2 cellular contexts compared by ENCODE assay signal in the genomic region with DNA sequence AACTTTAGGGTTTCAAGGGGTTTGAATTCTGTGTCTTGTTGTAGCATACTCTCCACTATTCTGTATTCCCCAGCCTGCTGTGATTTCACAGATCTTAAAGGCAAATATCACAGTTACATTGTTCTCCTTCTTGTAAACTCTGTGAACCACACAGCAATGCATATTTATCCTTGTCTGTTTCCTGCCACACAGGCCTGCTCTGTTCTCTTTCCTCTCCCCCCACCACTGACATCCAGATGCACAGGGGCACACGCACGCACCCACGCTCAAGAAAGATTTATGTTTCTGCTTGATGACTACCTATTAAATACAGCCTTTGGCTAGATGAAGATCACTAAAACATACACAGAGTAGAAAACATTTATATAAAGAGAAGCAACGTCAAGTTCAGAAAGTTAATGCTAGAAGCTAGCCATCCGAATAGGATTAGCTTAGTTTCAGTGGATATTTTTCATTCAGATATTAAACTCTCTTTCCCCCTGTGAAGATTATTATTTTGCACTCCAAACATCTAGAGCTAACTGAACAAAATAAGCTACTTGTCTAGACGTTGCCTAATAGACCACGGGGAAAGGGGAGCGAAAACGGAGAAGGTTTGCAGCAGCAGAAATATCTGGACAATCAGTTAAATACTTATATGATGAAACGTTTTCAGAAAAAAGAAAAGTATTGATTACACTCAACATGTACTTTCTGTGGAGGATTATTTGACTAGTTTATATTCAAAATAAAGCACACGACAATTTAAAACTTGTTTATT.
TF ChIP-seq lines count a peak whose summit lies in the region.

No MANE protein-coding gene starts in this region.

TF ChIP-seq in GM23338, 12 proteins besides CTCF, POLR2A, EP300 and RAD21 (continued from another document):
- no peak for TF ChIP-seq ZNF462 (CRISPR knock-in tag; IDR thresholded peaks at IDR 0.05)
TF ChIP-seq in GM23338: peak in this region for 0.

TF ChIP-seq in SK-N-SH treated with all-trans-retinoic acid at 6 μM for 48 hours, 23 proteins besides CTCF, POLR2A, EP300 and RAD21 (continued from another document):
- TF ChIP-seq TSHZ2 (CRISPR knock-in tag; IDR thresholded peaks at IDR 0.05): no peak
- no peak for TF ChIP-seq PATZ1 (CRISPR knock-in tag; IDR thresholded peaks at IDR 0.05; ENCODE audit: borderline replicate concordance)
- TF ChIP-seq, protein P1, sequence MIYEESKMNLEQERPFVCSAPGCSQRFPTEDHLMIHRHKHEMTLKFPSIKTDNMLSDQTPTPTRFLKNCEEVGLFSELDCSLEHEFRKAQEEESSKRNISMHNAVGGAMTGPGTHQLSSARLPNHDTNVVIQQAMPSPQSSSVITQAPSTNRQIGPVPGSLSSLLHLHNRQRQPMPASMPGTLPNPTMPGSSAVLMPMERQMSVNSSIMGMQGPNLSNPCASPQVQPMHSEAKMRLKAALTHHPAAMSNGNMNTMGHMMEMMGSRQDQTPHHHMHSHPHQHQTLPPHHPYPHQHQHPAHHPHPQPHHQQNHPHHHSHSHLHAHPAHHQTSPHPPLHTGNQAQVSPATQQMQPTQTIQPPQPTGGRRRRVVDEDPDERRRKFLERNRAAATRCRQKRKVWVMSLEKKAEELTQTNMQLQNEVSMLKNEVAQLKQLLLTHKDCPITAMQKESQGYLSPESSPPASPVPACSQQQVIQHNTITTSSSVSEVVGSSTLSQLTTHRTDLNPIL (CRISPR knock-in tag; IDR thresholded peaks at IDR 0.05; ENCODE audit: low read depth): no peak; the same call in 1 of the 2 replicates
- no peak; the same call in 1 of the 2 replicates for TF ChIP-seq ZFP3 (CRISPR knock-in tag; IDR thresholded peaks at IDR 0.05)
- no peak for TF ChIP-seq ARNTL (CRISPR knock-in tag; IDR thresholded peaks at IDR 0.05; ENCODE audit: borderline replicate concordance, low read depth)
- no peak for TF ChIP-seq OSR1 (CRISPR knock-in tag; IDR thresholded peaks at IDR 0.05)
- TF ChIP-seq GLIS3 (CRISPR knock-in tag; IDR thresholded peaks at IDR 0.05): no peak
- TF ChIP-seq SNAI2 (CRISPR knock-in tag; IDR thresholded peaks at IDR 0.05): no peak
- no peak for TF ChIP-seq RARB (CRISPR knock-in tag; IDR thresholded peaks at IDR 0.05)
- no peak for TF ChIP-seq ZNF70 (CRISPR knock-in tag; IDR thresholded peaks at IDR 0.05)
